8 cellular contexts compared by ENCODE assay signal in genomic region chr11:108854366-108854765, GRCh38.
DNase-seq lines count a peak whose midpoint lies in the region; ATAC-seq, FAIRE-seq and TF ChIP-seq lines count a peak whose summit lies in the region.

No MANE protein-coding gene starts in this region.

- peak overlapping the region; percentile 73 for H3K4me2 ChIP-seq in keratinocyte (ENCODE audit: control insufficient read depth, extremely low read depth, insufficient read depth, low read depth, low read length)

- H3K27ac Mint-ChIP-seq in HFFc6 = no peak overlapping the region

- DNase-seq in HFFc6 (no peak), Peyer's patch (no peak), keratinocyte (ENCODE audit: low read depth, low spot score) (no peak), NCI-H2196 (lab: John Stamatoyannopoulos, UW; ENCODE audit: unreplicated experiment) (no peak), foreskin melanocyte (no peak), 8988T (no peak), mucosa of gallbladder (ENCODE audit: low spot score) (no peak)

- no peaks in the 10 kb centered on the region for H3K36me3 ChIP-seq in Peyer's patch
- H3K36me3 ChIP-seq in keratinocyte (ENCODE audit: control insufficient read depth in 2 of 2, extremely low read depth in 1 of 2, insufficient read depth in 2 of 2, low read length in 2 of 2) = peaks cover 0 to 5% of the 10 kb centered on the region in 2 experiments

- H3K4me1 Mint-ChIP-seq in HFFc6 (ENCODE audit: low read depth) = peaks cover 49% of the 10 kb centered on the region

- no peaks in the 10 kb centered on the region; the same call in 1 of the 2 replicates for H3K36me3 Mint-ChIP-seq in HFFc6 (ENCODE audit: low read depth)

- dilution Hi-C loops in keratinocyte (cut with MboI; ENCODE audit: extremely low pct_ligation_motif_present, low sequenced_read_pairs) = no loop called here

- H2AFZ ChIP-seq in keratinocyte (ENCODE audit: control insufficient read depth, low read length) = no peak overlapping the region

- no peak for TF ChIP-seq POLR2A in Peyer's patch (IDR thresholded peaks at IDR 0.05)

- no peaks in the 10 kb centered on the region for H3K27me3 ChIP-seq in Peyer's patch
- no peaks in the 10 kb centered on the region for H3K27me3 ChIP-seq in keratinocyte (ENCODE audit: control insufficient read depth, extremely low read depth, insufficient read depth, low read length)

- H3K9me3 ChIP-seq in Peyer's patch (no peaks in the 10 kb centered on the region), keratinocyte (ENCODE audit: control insufficient read depth, low read depth, low read length) (no peaks in the 10 kb centered on the region)

- ATAC-seq in GM18511 (IDR thresholded peaks at IDR 0.05; ENCODE audit: unreplicated experiment) = peak; percentile 94

- peak overlapping the region; percentile 31; the same call in 1 of the 2 replicates for H3K4me3 Mint-ChIP-seq in HFFc6

- no peak for FAIRE-seq in keratinocyte (lab: Jason Lieb, UNC)

- H3K4me1 ChIP-seq in Peyer's patch (peaks cover 0 to 6% (median 4%) of the 10 kb centered on the region in 4 donors), keratinocyte (ENCODE audit: control insufficient read depth, extremely low read depth, insufficient read depth, low read length) (peaks cover 9% of the 10 kb centered on the region)

- no peaks in the 10 kb centered on the region for H3K9me3 Mint-ChIP-seq in HFFc6

- no peaks in the 10 kb centered on the region for H4K20me1 ChIP-seq in keratinocyte (ENCODE audit: control insufficient read depth, extremely low read depth, insufficient read depth, low read length)

- TF ChIP-seq CTCF in HFFc6 (IDR thresholded peaks at IDR 0.05) = no peak
- no peak for TF ChIP-seq CTCF in Peyer's patch (IDR thresholded peaks at IDR 0.05)
- TF ChIP-seq CTCF in keratinocyte (optimal IDR thresholded peaks at IDR 0.05 in 1 of 3, IDR thresholded peaks at IDR 0.05 in 1 of 3, conservative IDR thresholded peaks at IDR 0.05 in 1 of 3; ENCODE audit: extremely low read depth in 1 of 3, insufficient read depth in 2 of 3, low read length in 3 of 3) = no peak

- H3K27ac ChIP-seq in Peyer's patch (peak overlapping the region; percentile 10 to 57 (median 47)), keratinocyte (ENCODE audit: control insufficient read depth, insufficient read depth, low read length) (no peak overlapping the region)

- H3K4me3 ChIP-seq in Peyer's patch (peak overlapping the region in 2 of 4 donors; percentile 18 to 20), keratinocyte (ENCODE audit: control insufficient read depth in 2 of 3, extremely low read depth in 1 of 3, insufficient read depth in 2 of 3, low read depth in 1 of 3, low read length in 3 of 3) (peak overlapping the region in 1 of 3 experiments; percentile 15)

- H3K9me1 ChIP-seq in keratinocyte (ENCODE audit: control insufficient read depth, extremely low read depth, insufficient read depth, low read length) = peaks cover 2% of the 10 kb centered on the region

- no peak overlapping the region for H3K9ac ChIP-seq in keratinocyte (ENCODE audit: control insufficient read depth, extremely low read depth, insufficient read depth, low read length)

- no peaks in the 10 kb centered on the region for H3K79me2 ChIP-seq in keratinocyte (ENCODE audit: control insufficient read depth, insufficient read depth, low read length)

- H3K27me3 Mint-ChIP-seq in HFFc6 (ENCODE audit: insufficient read depth) = peaks cover 1% of the 10 kb centered on the region; the same call in 1 of the 2 replicates
